8 cellular contexts compared by ENCODE assay signal in genomic region chr6:162099685-162100084, GRCh38.
DNase-seq lines count a peak whose midpoint lies in the region; ATAC-seq and TF ChIP-seq lines count a peak whose summit lies in the region.
"Had no signal": no experiment of that assay in that cellular context is flagged by ENCODE, and none has a peak within 500 bp of the region (broad histone marks: within the 10 kb centered on the region; RNA-seq: fewer than 3 reads in every experiment).

No MANE protein-coding gene starts in this region.

- no peak overlapping the region for H3K4me3 ChIP-seq in MG63
- no peak overlapping the region for H3K4me3 ChIP-seq in epithelial cell of esophagus (ENCODE audit: low read length)
- H3K4me3 ChIP-seq: PC-9 had no signal

- H3K36me3 ChIP-seq in MG63: no peaks in the 10 kb centered on the region

- TF ChIP-seq CTCF in epithelial cell of esophagus (IDR thresholded peaks at IDR 0.05; ENCODE audit: insufficient read depth, low read depth, low read length, missing control alignments): no peak

- H3K9me3 ChIP-seq in MG63: peaks cover 2% of the 10 kb centered on the region; the same call in 1 of the 2 replicates

- H3K27me3 ChIP-seq in MG63: no peaks in the 10 kb centered on the region

- in situ Hi-C loops in Caki2 (cut with HindIII; ENCODE audit: low pct_unique_long_range_greater_than_20kb, low sequenced_read_pairs): no loop called here

- DNase-seq in Caki2 (ENCODE audit: low read depth) (peak; percentile 74), MG63 (peak; percentile 68), epithelial cell of esophagus (ENCODE audit: low read depth) (peak; percentile 93), smooth muscle cell of the brain vasculature (ENCODE audit: low read depth, low spot score) (peak; percentile 26), midbrain (lab: John Stamatoyannopoulos, UW) (no peak), KG1 (lab: John Stamatoyannopoulos, UW) (no peak)
- DNase-seq: PC-9 had no signal

- no peak for ATAC-seq in GM18858 (IDR thresholded peaks at IDR 0.05; ENCODE audit: unreplicated experiment)

Comparison
In these comparisons a context has a peak if more than half of its experiments do, and no peak if none do; other contexts are left out.
1. DNase-seq: peak in Caki2 (single experiment), MG63 (single experiment), epithelial cell of esophagus (single experiment) and smooth muscle cell of the brain vasculature (single experiment); none in midbrain (single experiment) and KG1 (single experiment).